17 cellular contexts compared by ENCODE assay signal in the genomic region with DNA sequence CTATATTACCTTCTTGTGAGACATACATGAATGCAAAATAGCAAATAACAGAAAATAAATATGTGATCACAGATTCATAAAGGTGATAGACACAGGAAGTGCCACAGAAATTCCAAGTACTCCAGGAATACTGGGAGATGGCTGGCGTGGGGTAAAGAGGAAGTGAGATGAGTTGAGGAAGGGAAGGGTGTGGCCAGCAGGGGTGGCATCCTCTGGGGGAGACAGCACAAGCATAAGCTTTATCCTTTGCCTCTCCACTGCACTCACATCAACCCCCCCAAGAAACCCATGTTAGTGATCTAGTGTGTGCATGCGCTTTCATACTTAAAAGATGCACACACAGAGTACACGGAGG.
DNase-seq lines count a peak whose midpoint lies in the region; ATAC-seq and TF ChIP-seq lines count a peak whose summit lies in the region.
"Had no signal": no experiment of that assay in that cellular context is flagged by ENCODE, and none has a peak within 500 bp of the region (broad histone marks: within the 10 kb centered on the region; RNA-seq: fewer than 3 reads in every experiment).

No MANE protein-coding gene starts in this region.

- H3K27ac ChIP-seq in OCI-LY7 (ENCODE audit: low read depth, low read length, poor library complexity, severe bottlenecking) (no peak overlapping the region), mesenchymal stem cell (ENCODE audit: low read length, poor library complexity, severe bottlenecking) (peak overlapping the region; percentile 74)
- H3K27ac ChIP-seq: gastroesophageal sphincter, HL-60, KMS-11 had no signal

- peaks cover 21% of the 10 kb centered on the region for H3K4me1 Mint-ChIP-seq in progenitor cell of endocrine pancreas (ENCODE audit: low read depth)

- no peak overlapping the region for H3K14ac ChIP-seq in mesenchymal stem cell (ENCODE audit: low read length in 2 of 2)

- no peak overlapping the region for H2BK120ac ChIP-seq in mesenchymal stem cell (ENCODE audit: low read depth, low read length)

- H4K91ac ChIP-seq in mesenchymal stem cell (ENCODE audit: low read length) = no peak overlapping the region

- no TSS peak for BruUV-seq in OCI-LY7 (replicated peaks; lab: Mats Ljungman, UMichigan)

- H3K36me3 Mint-ChIP-seq in progenitor cell of endocrine pancreas (ENCODE audit: insufficient read depth) = peaks cover 8% of the 10 kb centered on the region

- H3K4me2 ChIP-seq in OCI-LY7 (ENCODE audit: low read length) (peak overlapping the region; percentile 50), mesenchymal stem cell (ENCODE audit: low read length, poor library complexity, severe bottlenecking) (no peak overlapping the region)
- H3K4me2 ChIP-seq: KMS-11, SK-N-SH had no signal

- peaks cover 11% of the 10 kb centered on the region for H3K79me1 ChIP-seq in mesenchymal stem cell (replicated peaks; ENCODE audit: low read length, poor library complexity, severe bottlenecking)

- no peak overlapping the region for H4K8ac ChIP-seq in mesenchymal stem cell (ENCODE audit: low read length)

- intact Hi-C loops in OCI-LY7 (cut with micrococcal nuclease; ENCODE audit: unreplicated experiment) = no loop called here

- H2AFZ ChIP-seq in OCI-LY7 (ENCODE audit: low read length) = peak overlapping the region; percentile 80; the same call in 1 of the 2 replicates
- H2AFZ ChIP-seq in mesenchymal stem cell (ENCODE audit: low read depth, low read length) = no peak overlapping the region

- CTCF ChIA-PET in OCI-LY7 (lab: Charles Lee; ENCODE audit: unreplicated experiment) = no interaction called here

- no peaks in the 10 kb centered on the region for H3K36me3 ChIP-seq in OCI-LY7 (ENCODE audit: insufficient read depth, low read length)
- peaks cover 13 to 86% of the 10 kb centered on the region in 2 experiments for H3K36me3 ChIP-seq in mesenchymal stem cell (ENCODE audit: control insufficient read depth in 1 of 2, insufficient read depth in 2 of 2, low read depth in 1 of 2, low read length in 2 of 2)

- H3K79me2 ChIP-seq in OCI-LY7 (ENCODE audit: insufficient read depth, low read depth, low read length) = no peaks in the 10 kb centered on the region

- DNase-seq in GDM1 (lab: John Stamatoyannopoulos, UW) = peak; percentile 10
- DNase-seq in OCI-LY7 (ENCODE audit: low spot score) = peak; percentile 24
- DNase-seq in mesenchymal stem cell = no peak
- DNase-seq in stimulated activated CD4-positive, alpha-beta T cell treated with anti-CD3 and anti-CD28 coated beads, Interleukin-4, amount 100 ng/mL, for 24 hours = no peak
- DNase-seq in activated CD8-positive, alpha-beta memory T cell treated with anti-CD3 and anti-CD28 coated beads for 24 hours = no peak
- no peak for DNase-seq in progenitor cell of endocrine pancreas (ENCODE audit: low spot score, unreplicated experiment)
- DNase-seq in globus pallidus (ENCODE audit: low spot score) = no peak
- DNase-seq: activated CD8-positive, alpha-beta T cell treated with anti-CD3 and anti-CD28 coated beads for 36 hours; AML-193; NCI-H226; right cardiac atrium; SK-N-SH; stimulated activated CD4-positive, alpha-beta T cell treated with anti-CD3 and anti-CD28 coated beads, Interleukin-1b, Interleukin-23, amount 100 ng/mL, for 48 hours had no signal

- H3K9me3 ChIP-seq in OCI-LY7 (ENCODE audit: low read length) (no peaks in the 10 kb centered on the region), mesenchymal stem cell (ENCODE audit: control insufficient read depth, low read length) (no peaks in the 10 kb centered on the region)
- H3K9me3 ChIP-seq: gastroesophageal sphincter, SK-N-SH had no signal

- no peaks in the 10 kb centered on the region for H3K27me3 ChIP-seq in mesenchymal stem cell (ENCODE audit: control insufficient read depth in 1 of 2, insufficient read depth in 1 of 2, low read length in 2 of 2)
- H3K27me3 ChIP-seq: gastroesophageal sphincter had no signal

- no peak overlapping the region for H3K27ac Mint-ChIP-seq in progenitor cell of endocrine pancreas
- H3K27ac Mint-ChIP-seq: activated CD8-positive, alpha-beta T cell treated with anti-CD3 and anti-CD28 coated beads for 36 hours had no signal

- H3K18ac ChIP-seq in mesenchymal stem cell (ENCODE audit: low read depth in 1 of 2, low read length in 2 of 2) = peak overlapping the region in 1 of 2 experiments; percentile 24

- no peak overlapping the region for H2AK5ac ChIP-seq in mesenchymal stem cell (ENCODE audit: low read length, severe bottlenecking)

- H4K20me1 ChIP-seq in OCI-LY7 (ENCODE audit: insufficient read depth, low read length) = no peaks in the 10 kb centered on the region

- TF ChIP-seq CTCF in OCI-LY7 (conservative IDR thresholded peaks at IDR 0.05; ENCODE audit: low read length) (no peak), progenitor cell of endocrine pancreas (IDR thresholded peaks at IDR 0.05; ENCODE audit: unreplicated experiment) (no peak)

- POLR2A ChIA-PET in OCI-LY7 (lab: Charles Lee) = no interaction called here

- no peak overlapping the region for H3K4me3 ChIP-seq in OCI-LY7 (ENCODE audit: low read depth, low read length, poor library complexity, severe bottlenecking)
- H3K4me3 ChIP-seq in mesenchymal stem cell (ENCODE audit: insufficient read depth in 1 of 2, low read depth in 1 of 2, low read length in 2 of 2) = no peak overlapping the region
- H3K4me3 ChIP-seq: gastroesophageal sphincter had no signal

- H2BK5ac ChIP-seq in mesenchymal stem cell (ENCODE audit: low read depth, low read length, poor library complexity, severe bottlenecking) = peak overlapping the region; percentile 33

- no peak overlapping the region for H2BK15ac ChIP-seq in mesenchymal stem cell (ENCODE audit: low read depth, poor library complexity, severe bottlenecking)

- no peak overlapping the region for H3K4me3 Mint-ChIP-seq in progenitor cell of endocrine pancreas (ENCODE audit: low read depth)
- H3K4me3 Mint-ChIP-seq: activated CD8-positive, alpha-beta T cell treated with anti-CD3 and anti-CD28 coated beads for 36 hours had no signal

- no peaks in the 10 kb centered on the region for H3K9me2 ChIP-seq in OCI-LY7 (ENCODE audit: insufficient read depth, low read length)
- H3K9me2 ChIP-seq: SK-N-SH had no signal

- no peaks in the 10 kb centered on the region for H3K9me3 Mint-ChIP-seq in progenitor cell of endocrine pancreas (ENCODE audit: low read depth)
- H3K9me3 Mint-ChIP-seq: activated CD8-positive, alpha-beta T cell treated with anti-CD3 and anti-CD28 coated beads for 36 hours had no signal

- H3K9ac ChIP-seq in mesenchymal stem cell (ENCODE audit: low read length) = no peak overlapping the region
- H3K9ac ChIP-seq: KMS-11, SK-N-SH had no signal

- H3K4me1 ChIP-seq in OCI-LY7 (ENCODE audit: insufficient read depth, low read length, poor library complexity, severe bottlenecking) = peaks cover 36% of the 10 kb centered on the region
- peaks cover 17% of the 10 kb centered on the region for H3K4me1 ChIP-seq in mesenchymal stem cell (ENCODE audit: control insufficient read depth, insufficient read depth, low read depth, low read length)

- no peaks in the 10 kb centered on the region for H3K27me3 Mint-ChIP-seq in progenitor cell of endocrine pancreas
- H3K27me3 Mint-ChIP-seq: activated CD8-positive, alpha-beta T cell treated with anti-CD3 and anti-CD28 coated beads for 36 hours had no signal

- WGBS in mesenchymal stem cell = 100% methylated on average over 2 of the region's 3 CpGs

- H3K4ac ChIP-seq in mesenchymal stem cell (ENCODE audit: low read depth in 1 of 2, low read length in 2 of 2) = no peak overlapping the region

- H3K23ac ChIP-seq in mesenchymal stem cell (ENCODE audit: low read length in 2 of 2) = no peak overlapping the region

- peak; percentile 47 for ATAC-seq in GM21447 (IDR thresholded peaks at IDR 0.05; ENCODE audit: unreplicated experiment)
- ATAC-seq: activated CD8-positive, alpha-beta T cell treated with anti-CD3 and anti-CD28 coated beads for 36 hours; gastroesophageal sphincter; right cardiac atrium had no signal

- H2BK12ac ChIP-seq in mesenchymal stem cell (ENCODE audit: low read length in 2 of 2) = no peak overlapping the region

Comparison
In these comparisons a context has a peak if more than half of its experiments do, and no peak if none do; other contexts are left out.
1. DNase-seq: peak in GDM1 (single experiment) and OCI-LY7 (single experiment); none in mesenchymal stem cell (single experiment), stimulated activated CD4-positive, alpha-beta T cell treated with anti-CD3 and anti-CD28 coated beads, Interleukin-4, amount 100 ng/mL, for 24 hours (single experiment), activated CD8-positive, alpha-beta memory T cell treated with anti-CD3 and anti-CD28 coated beads for 24 hours (single experiment), progenitor cell of endocrine pancreas (single experiment) and globus pallidus (single experiment).